In genomic region chr18:48902023-48902855, GRCh38 we compare ENCODE assay signal across 1 cellular context.
TF ChIP-seq lines count a peak whose summit lies in the region.

No MANE protein-coding gene starts in this region.

TF ChIP-seq in HEK293, 187 proteins besides CTCF, POLR2A, EP300 and RAD21 (continued from another document and continues in another):
- TF ChIP-seq ZNF24 (tag by site-specific recombination; IDR thresholded peaks at IDR 0.05) = 0 out of 2 replicates have a peak, but pooled peaks have one; percentile 53
- TF ChIP-seq KLF9 (tag by site-specific recombination; IDR thresholded peaks at IDR 0.05; ENCODE audit: low read depth) = peak; percentile 54; the same call in 1 of the 2 replicates
- peak; percentile 95 for TF ChIP-seq KLF1 (tag by site-specific recombination; IDR thresholded peaks at IDR 0.05)
- TF ChIP-seq ZNF660 (tag by site-specific recombination; IDR thresholded peaks at IDR 0.05) = peak; percentile 98
- peak; percentile 35; the same call in 1 of the 2 replicates for TF ChIP-seq OVOL3 (tag by site-specific recombination; IDR thresholded peaks at IDR 0.05)
- TF ChIP-seq, protein P1, sequence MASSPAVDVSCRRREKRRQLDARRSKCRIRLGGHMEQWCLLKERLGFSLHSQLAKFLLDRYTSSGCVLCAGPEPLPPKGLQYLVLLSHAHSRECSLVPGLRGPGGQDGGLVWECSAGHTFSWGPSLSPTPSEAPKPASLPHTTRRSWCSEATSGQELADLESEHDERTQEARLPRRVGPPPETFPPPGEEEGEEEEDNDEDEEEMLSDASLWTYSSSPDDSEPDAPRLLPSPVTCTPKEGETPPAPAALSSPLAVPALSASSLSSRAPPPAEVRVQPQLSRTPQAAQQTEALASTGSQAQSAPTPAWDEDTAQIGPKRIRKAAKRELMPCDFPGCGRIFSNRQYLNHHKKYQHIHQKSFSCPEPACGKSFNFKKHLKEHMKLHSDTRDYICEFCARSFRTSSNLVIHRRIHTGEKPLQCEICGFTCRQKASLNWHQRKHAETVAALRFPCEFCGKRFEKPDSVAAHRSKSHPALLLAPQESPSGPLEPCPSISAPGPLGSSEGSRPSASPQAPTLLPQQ (tag by site-specific recombination; IDR thresholded peaks at IDR 0.05) = peak; percentile 92
- 0 out of 2 replicates have a peak, but pooled peaks have one; percentile 63 for TF ChIP-seq YY1 (tag by site-specific recombination; IDR thresholded peaks at IDR 0.05)
- peak; percentile 31; the same call in 1 of the 2 replicates for TF ChIP-seq KLF8 (tag by site-specific recombination; IDR thresholded peaks at IDR 0.05)
- peak; percentile 86 for TF ChIP-seq ZNF341 (tag by site-specific recombination; IDR thresholded peaks at IDR 0.05; ENCODE audit: low read depth)
- no peak for TF ChIP-seq ZNF311 (tag by site-specific recombination; IDR thresholded peaks at IDR 0.05; ENCODE audit: borderline replicate concordance)
- peak; percentile 75 for TF ChIP-seq ZNF629 (tag by site-specific recombination; IDR thresholded peaks at IDR 0.05)
- peak; percentile 40; the same call in 1 of the 2 replicates for TF ChIP-seq ZBTB20 (tag by site-specific recombination; IDR thresholded peaks at IDR 0.05)
- TF ChIP-seq ZNF621 (tag by site-specific recombination; IDR thresholded peaks at IDR 0.05) = no peak
- peak; percentile 35; the same call in 1 of the 2 replicates for TF ChIP-seq ZNF366 (tag by site-specific recombination; conservative IDR thresholded peaks at IDR 0.05)
- TF ChIP-seq, protein P2, sequence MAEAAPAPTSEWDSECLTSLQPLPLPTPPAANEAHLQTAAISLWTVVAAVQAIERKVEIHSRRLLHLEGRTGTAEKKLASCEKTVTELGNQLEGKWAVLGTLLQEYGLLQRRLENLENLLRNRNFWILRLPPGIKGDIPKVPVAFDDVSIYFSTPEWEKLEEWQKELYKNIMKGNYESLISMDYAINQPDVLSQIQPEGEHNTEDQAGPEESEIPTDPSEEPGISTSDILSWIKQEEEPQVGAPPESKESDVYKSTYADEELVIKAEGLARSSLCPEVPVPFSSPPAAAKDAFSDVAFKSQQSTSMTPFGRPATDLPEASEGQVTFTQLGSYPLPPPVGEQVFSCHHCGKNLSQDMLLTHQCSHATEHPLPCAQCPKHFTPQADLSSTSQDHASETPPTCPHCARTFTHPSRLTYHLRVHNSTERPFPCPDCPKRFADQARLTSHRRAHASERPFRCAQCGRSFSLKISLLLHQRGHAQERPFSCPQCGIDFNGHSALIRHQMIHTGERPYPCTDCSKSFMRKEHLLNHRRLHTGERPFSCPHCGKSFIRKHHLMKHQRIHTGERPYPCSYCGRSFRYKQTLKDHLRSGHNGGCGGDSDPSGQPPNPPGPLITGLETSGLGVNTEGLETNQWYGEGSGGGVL (tag by site-specific recombination; IDR thresholded peaks at IDR 0.05) = peak; percentile 89
- TF ChIP-seq ZSCAN18 (tag by site-specific recombination; IDR thresholded peaks at IDR 0.05) = 0 out of 2 replicates have a peak, but pooled peaks have one; percentile 36
- TF ChIP-seq ZNF843 (tag by site-specific recombination; IDR thresholded peaks at IDR 0.05) = peak; percentile 85
- TF ChIP-seq ZNF624 (tag by site-specific recombination; IDR thresholded peaks at IDR 0.05) = 0 out of 2 replicates have a peak, but pooled peaks have one; percentile 20
- peak; percentile 46 for TF ChIP-seq OSR2 (tag by site-specific recombination; IDR thresholded peaks at IDR 0.05)
- 0 out of 2 replicates have a peak, but pooled peaks have one; percentile 40 for TF ChIP-seq ZNF777 (tag by site-specific recombination; IDR thresholded peaks at IDR 0.05; ENCODE audit: borderline replicate concordance)
- peak; percentile 94 for TF ChIP-seq ZXDB (tag by site-specific recombination; IDR thresholded peaks at IDR 0.05)
- TF ChIP-seq KLF10 (tag by site-specific recombination; IDR thresholded peaks at IDR 0.05) = peak; percentile 89
- peak; percentile 75 for TF ChIP-seq ZFP69B (tag by site-specific recombination; IDR thresholded peaks at IDR 0.05)
- TF ChIP-seq ZNF626 (tag by site-specific recombination; IDR thresholded peaks at IDR 0.05) = no peak
- TF ChIP-seq ZBTB17 (tag by site-specific recombination; IDR thresholded peaks at IDR 0.05) = peak; percentile 53; the same call in 1 of the 2 replicates
- peak; percentile 85 for TF ChIP-seq ZNF324 (tag by site-specific recombination; IDR thresholded peaks at IDR 0.05)
- TF ChIP-seq, protein P3, sequence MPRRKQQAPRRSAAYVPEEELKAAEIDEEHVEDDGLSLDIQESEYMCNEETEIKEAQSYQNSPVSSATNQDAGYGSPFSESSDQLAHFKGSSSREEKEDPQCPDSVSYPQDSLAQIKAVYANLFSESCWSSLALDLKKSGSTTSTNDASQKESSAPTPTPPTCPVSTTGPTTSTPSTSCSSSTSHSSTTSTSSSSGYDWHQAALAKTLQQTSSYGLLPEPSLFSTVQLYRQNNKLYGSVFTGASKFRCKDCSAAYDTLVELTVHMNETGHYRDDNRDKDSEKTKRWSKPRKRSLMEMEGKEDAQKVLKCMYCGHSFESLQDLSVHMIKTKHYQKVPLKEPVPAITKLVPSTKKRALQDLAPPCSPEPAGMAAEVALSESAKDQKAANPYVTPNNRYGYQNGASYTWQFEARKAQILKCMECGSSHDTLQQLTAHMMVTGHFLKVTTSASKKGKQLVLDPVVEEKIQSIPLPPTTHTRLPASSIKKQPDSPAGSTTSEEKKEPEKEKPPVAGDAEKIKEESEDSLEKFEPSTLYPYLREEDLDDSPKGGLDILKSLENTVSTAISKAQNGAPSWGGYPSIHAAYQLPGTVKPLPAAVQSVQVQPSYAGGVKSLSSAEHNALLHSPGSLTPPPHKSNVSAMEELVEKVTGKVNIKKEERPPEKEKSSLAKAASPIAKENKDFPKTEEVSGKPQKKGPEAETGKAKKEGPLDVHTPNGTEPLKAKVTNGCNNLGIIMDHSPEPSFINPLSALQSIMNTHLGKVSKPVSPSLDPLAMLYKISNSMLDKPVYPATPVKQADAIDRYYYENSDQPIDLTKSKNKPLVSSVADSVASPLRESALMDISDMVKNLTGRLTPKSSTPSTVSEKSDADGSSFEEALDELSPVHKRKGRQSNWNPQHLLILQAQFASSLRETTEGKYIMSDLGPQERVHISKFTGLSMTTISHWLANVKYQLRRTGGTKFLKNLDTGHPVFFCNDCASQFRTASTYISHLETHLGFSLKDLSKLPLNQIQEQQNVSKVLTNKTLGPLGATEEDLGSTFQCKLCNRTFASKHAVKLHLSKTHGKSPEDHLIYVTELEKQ (tag by site-specific recombination; IDR thresholded peaks at IDR 0.05; ENCODE audit: borderline replicate concordance) = peak; percentile 22; the same call in 1 of the 2 replicates
- TF ChIP-seq ZNF121 (tag by site-specific recombination; IDR thresholded peaks at IDR 0.05) = no peak
- no peak for TF ChIP-seq ZNF513 (tag by site-specific recombination; IDR thresholded peaks at IDR 0.05)
- no peak for TF ChIP-seq ZNF529 (tag by site-specific recombination; IDR thresholded peaks at IDR 0.05; ENCODE audit: insufficient replicate concordance)
- TF ChIP-seq ZNF280D (tag by site-specific recombination; IDR thresholded peaks at IDR 0.05) = no peak
- peak; percentile 31; the same call in 1 of the 2 replicates for TF ChIP-seq ZNF248 (tag by site-specific recombination; IDR thresholded peaks at IDR 0.05)
- no peak for TF ChIP-seq ZNF391 (tag by site-specific recombination; IDR thresholded peaks at IDR 0.05; ENCODE audit: borderline replicate concordance, low read depth)
- no peak for TF ChIP-seq ZNF548 (tag by site-specific recombination; IDR thresholded peaks at IDR 0.05)
- peak; percentile 98 for TF ChIP-seq GLIS2 (tag by site-specific recombination; IDR thresholded peaks at IDR 0.05)
- no peak for TF ChIP-seq ZNF146 (tag by site-specific recombination; IDR thresholded peaks at IDR 0.05)
- peak; percentile 93 for TF ChIP-seq WT1 (tag by site-specific recombination; IDR thresholded peaks at IDR 0.05)
- TF ChIP-seq, protein P4, sequence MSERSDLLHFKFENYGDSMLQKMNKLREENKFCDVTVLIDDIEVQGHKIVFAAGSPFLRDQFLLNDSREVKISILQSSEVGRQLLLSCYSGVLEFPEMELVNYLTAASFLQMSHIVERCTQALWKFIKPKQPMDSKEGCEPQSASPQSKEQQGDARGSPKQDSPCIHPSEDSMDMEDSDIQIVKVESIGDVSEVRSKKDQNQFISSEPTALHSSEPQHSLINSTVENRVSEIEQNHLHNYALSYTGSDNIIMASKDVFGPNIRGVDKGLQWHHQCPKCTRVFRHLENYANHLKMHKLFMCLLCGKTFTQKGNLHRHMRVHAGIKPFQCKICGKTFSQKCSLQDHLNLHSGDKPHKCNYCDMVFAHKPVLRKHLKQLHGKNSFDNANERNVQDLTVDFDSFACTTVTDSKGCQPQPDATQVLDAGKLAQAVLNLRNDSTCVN (tag by site-specific recombination; optimal IDR thresholded peaks at IDR 0.05) = peak; percentile 19
- TF ChIP-seq HIC1 (tag by site-specific recombination; IDR thresholded peaks at IDR 0.05) = peak; percentile 97
- no peak for TF ChIP-seq ZNF266 (tag by site-specific recombination; IDR thresholded peaks at IDR 0.05; ENCODE audit: low read depth)
- TF ChIP-seq ZNF561 (tag by site-specific recombination; IDR thresholded peaks at IDR 0.05; ENCODE audit: borderline replicate concordance) = peak; percentile 98; the same call in 1 of the 2 replicates
- no peak for TF ChIP-seq ZNF416 (tag by site-specific recombination; IDR thresholded peaks at IDR 0.05)
- 0 out of 2 replicates have a peak, but pooled peaks have one; percentile 64 for TF ChIP-seq ZSCAN23 (tag by site-specific recombination; IDR thresholded peaks at IDR 0.05)
- TF ChIP-seq, protein P5, sequence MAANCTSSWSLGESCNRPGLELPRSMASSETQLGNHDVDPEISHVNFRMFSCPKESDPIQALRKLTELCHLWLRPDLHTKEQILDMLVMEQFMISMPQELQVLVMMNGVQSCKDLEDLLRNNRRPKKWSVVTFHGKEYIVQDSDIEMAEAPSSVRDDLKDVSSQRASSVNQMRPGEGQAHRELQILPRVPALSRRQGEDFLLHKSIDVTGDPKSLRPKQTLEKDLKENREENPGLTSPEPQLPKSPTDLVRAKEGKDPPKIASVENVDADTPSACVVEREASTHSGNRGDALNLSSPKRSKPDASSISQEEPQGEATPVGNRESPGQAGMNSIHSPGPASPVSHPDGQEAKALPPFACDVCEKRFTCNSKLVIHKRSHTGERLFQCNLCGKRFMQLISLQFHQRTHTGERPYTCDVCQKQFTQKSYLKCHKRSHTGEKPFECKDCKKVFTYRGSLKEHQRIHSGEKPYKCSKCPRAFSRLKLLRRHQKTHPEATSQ (tag by site-specific recombination; IDR thresholded peaks at IDR 0.05) = peak; percentile 77; the same call in 1 of the 2 replicates
- peak; percentile 47; the same call in 1 of the 2 replicates for TF ChIP-seq FEZF1 (tag by site-specific recombination; IDR thresholded peaks at IDR 0.05)
- no peak for TF ChIP-seq ZNF202 (tag by site-specific recombination; IDR thresholded peaks at IDR 0.05; ENCODE audit: borderline replicate concordance)
- TF ChIP-seq ZNF350 (tag by site-specific recombination; IDR thresholded peaks at IDR 0.05) = peak; percentile 12; the same call in 1 of the 2 replicates
